9 cellular contexts compared by ENCODE assay signal in the genomic region with DNA sequence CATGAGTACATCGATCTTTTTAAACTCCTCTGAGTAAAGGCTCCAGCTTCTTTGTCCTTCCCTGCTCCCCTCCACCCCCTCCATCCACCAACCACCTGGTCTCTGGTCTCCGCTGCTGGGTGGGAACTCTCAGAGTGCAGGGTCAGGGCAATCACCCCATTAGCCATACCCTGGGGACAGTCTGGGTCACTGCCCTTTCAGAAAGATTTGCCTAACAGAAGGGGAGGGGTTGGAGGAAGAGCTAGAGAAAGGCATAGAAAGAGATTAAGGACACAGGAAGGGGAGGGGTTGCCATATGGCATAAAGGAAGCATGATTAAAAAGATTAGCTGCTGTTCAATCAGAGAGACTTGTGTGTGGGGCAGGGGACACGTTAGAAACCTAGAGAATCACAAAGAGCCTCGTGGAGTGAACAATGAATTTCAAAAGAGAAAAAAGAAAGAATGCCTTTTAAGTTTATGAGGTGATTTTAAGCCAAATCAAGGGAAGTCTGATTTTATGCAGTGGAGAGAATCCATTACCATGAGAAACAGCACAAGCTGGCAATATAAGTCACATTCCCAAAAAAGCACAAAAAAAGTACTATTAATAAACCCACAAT.
DNase-seq lines count a peak whose midpoint lies in the region; ATAC-seq, FAIRE-seq and TF ChIP-seq lines count a peak whose summit lies in the region.
"Had no signal": no experiment of that assay in that cellular context is flagged by ENCODE, and none has a peak within 500 bp of the region (broad histone marks: within the 10 kb centered on the region; RNA-seq: fewer than 3 reads in every experiment).

No MANE protein-coding gene starts in this region.

- no peak for TF ChIP-seq RAD21 in HepG2 (CRISPR knock-in tag; IDR thresholded peaks at IDR 0.05)

- H4K20me1 ChIP-seq in GM23338 (replicated peaks; ENCODE audit: insufficient read depth) (no peaks in the 10 kb centered on the region), Loucy (ENCODE audit: insufficient read depth, low read length, poor library complexity, severe bottlenecking) (no peaks in the 10 kb centered on the region), HepG2 (ENCODE audit: insufficient read depth, low read length) (no peaks in the 10 kb centered on the region)

- no peaks in the 10 kb centered on the region for H3K36me3 Mint-ChIP-seq in GM23338 (ENCODE audit: low read depth)

- no peaks in the 10 kb centered on the region for H3K79me2 ChIP-seq in GM23338 (replicated peaks; ENCODE audit: insufficient read depth)
- H3K79me2 ChIP-seq in Loucy (ENCODE audit: insufficient read depth, low read length) = no peaks in the 10 kb centered on the region
- H3K79me2 ChIP-seq in HepG2 (ENCODE audit: insufficient read depth, low read length) = no peaks in the 10 kb centered on the region

- no peaks in the 10 kb centered on the region for H3K9me3 ChIP-seq in Loucy (ENCODE audit: insufficient read depth, low read depth, low read length)
- H3K9me3 ChIP-seq in HepG2 (ENCODE audit: low read length) = no peaks in the 10 kb centered on the region
- no peaks in the 10 kb centered on the region for H3K9me3 ChIP-seq in psoas muscle
- H3K9me3 ChIP-seq: esophagus muscularis mucosa had no signal

- H3K27me3 ChIP-seq in GM23338 (ENCODE audit: insufficient read depth) (no peaks in the 10 kb centered on the region), Loucy (ENCODE audit: insufficient read depth, low read length, poor library complexity, severe bottlenecking) (no peaks in the 10 kb centered on the region), HepG2 (ENCODE audit: control insufficient read depth in 1 of 2, insufficient read depth in 2 of 2, low read length in 2 of 2) (no peaks in the 10 kb centered on the region), psoas muscle (ENCODE audit: insufficient read depth in 3 of 3, low read length in 2 of 3) (peaks cover 0 to 4% (median 0%) of the 10 kb centered on the region in 3 donors)

- 8% methylated on average over 3 of the region's 4 CpGs for WGBS in HepG2 (ENCODE audit: low lambda C conversion rate)
- WGBS in psoas muscle, 3 donors = 31 to 48% (median 43%) methylated on average over 4 of the region's 4 CpGs

- H3K9ac ChIP-seq in Loucy (ENCODE audit: low read depth, low read length, poor library complexity, severe bottlenecking) (peak overlapping the region; percentile 72), HepG2 (ENCODE audit: insufficient read depth, low read depth, low read length) (0 out of 2 replicates have a peak overlapping the region, but pooled peaks have one; percentile 22)

- BruUV-seq in HepG2 (replicated peaks; lab: Mats Ljungman, UMichigan) = no TSS peak

- H2AFZ ChIP-seq in GM23338 = peak overlapping the region; percentile 73
- H2AFZ ChIP-seq in Loucy (ENCODE audit: low read length) = peak overlapping the region; percentile 59
- no peak overlapping the region for H2AFZ ChIP-seq in HepG2 (ENCODE audit: low read length)

- CTCF ChIA-PET in HepG2 (lab: Yijun Ruan, JAX; ENCODE audit: low intra/inter-chr PET ratio, low total read pairs) = no interaction called here

- H3F3A ChIP-seq in GM23338 (replicated peaks; ENCODE audit: low read depth) (no peaks in the 10 kb centered on the region), Loucy (ENCODE audit: low read depth) (no peaks in the 10 kb centered on the region)

- peak; percentile 10 for DNase-seq in GM23338 (ENCODE audit: low spot score)
- DNase-seq in HepG2 (ENCODE audit: low spot score) = peak; percentile 66
- DNase-seq in coronary artery (ENCODE audit: low spot score) = no peak
- no peak for DNase-seq in psoas muscle
- DNase-seq in NOMO-1 (lab: John Stamatoyannopoulos, UW; ENCODE audit: unreplicated experiment in 2 of 2) = no peak
- no peak for DNase-seq in AML-193 (lab: John Stamatoyannopoulos, UW)

- no peaks in the 10 kb centered on the region for H3K36me3 ChIP-seq in GM23338 (ENCODE audit: insufficient read depth)
- H3K36me3 ChIP-seq in Loucy (ENCODE audit: insufficient read depth, low read length) = no peaks in the 10 kb centered on the region
- H3K36me3 ChIP-seq in HepG2 (replicated peaks in 1 of 2; ENCODE audit: control insufficient read depth in 1 of 2, insufficient read depth in 2 of 2, low read length in 2 of 2) = no peaks in the 10 kb centered on the region
- no peaks in the 10 kb centered on the region for H3K36me3 ChIP-seq in psoas muscle (ENCODE audit: insufficient read depth in 1 of 2, low read depth in 1 of 2)
- H3K36me3 ChIP-seq: esophagus muscularis mucosa had no signal

- peak overlapping the region; percentile 27; the same call in 1 of the 2 replicates for H3K4me2 ChIP-seq in GM23338
- H3K4me2 ChIP-seq in Loucy (ENCODE audit: low read depth, low read length, poor library complexity, severe bottlenecking) = peak overlapping the region; percentile 72
- peak overlapping the region; percentile 36; the same call in 1 of the 2 replicates for H3K4me2 ChIP-seq in HepG2 (ENCODE audit: low read depth, low read length)

- no peak overlapping the region for H3K27ac ChIP-seq in GM23338 (ENCODE audit: low read depth)
- H3K27ac ChIP-seq in HepG2 (ENCODE audit: extremely low read length, insufficient read depth, low read length) = peak overlapping the region; percentile 62
- H3K27ac ChIP-seq in coronary artery = no peak overlapping the region
- H3K27ac ChIP-seq in psoas muscle = no peak overlapping the region
- H3K27ac ChIP-seq: esophagus muscularis mucosa had no signal

- FAIRE-seq in HepG2 (lab: Jason Lieb, UNC) = peak; percentile 97

- no peak overlapping the region for H3K4me3 ChIP-seq in GM23338
- peak overlapping the region; percentile 62 for H3K4me3 ChIP-seq in Loucy (ENCODE audit: low read length, poor library complexity, severe bottlenecking)
- no peak overlapping the region for H3K4me3 ChIP-seq in HepG2 (replicated peaks in 1 of 3; ENCODE audit: insufficient read depth in 1 of 3, low read depth in 2 of 3, low read length in 3 of 3)
- no peak overlapping the region for H3K4me3 ChIP-seq in coronary artery
- H3K4me3 ChIP-seq in psoas muscle = no peak overlapping the region
- H3K4me3 ChIP-seq: esophagus muscularis mucosa had no signal

- in situ Hi-C loops in HepG2 (cut with HindIII; ENCODE audit: extremely low pct_ligation_motif_present, low pct_unique_long_range_greater_than_20kb) = no loop called here

- TF ChIP-seq EP300 in HepG2 (IDR thresholded peaks at IDR 0.05; ENCODE audit: low read depth in 2 of 2, low read length in 2 of 2) (peak in 1 of 2 experiments; percentile 75; a peak in 1 of 4 replicates), HepG2 (CRISPR knock-in tag; IDR thresholded peaks at IDR 0.05; ENCODE audit: borderline replicate concordance) (no peak)

- no peaks in the 10 kb centered on the region for H3K9me3 Mint-ChIP-seq in GM23338

- H3K9me2 ChIP-seq in GM23338 (ENCODE audit: insufficient read depth) (no peaks in the 10 kb centered on the region), Loucy (replicated peaks; ENCODE audit: low read depth, low read length) (no peaks in the 10 kb centered on the region)

- intact Hi-C loops in HepG2 (cut with micrococcal nuclease; ENCODE audit: unreplicated experiment) (no loop called here), psoas muscle (cut with DNase I) (no loop called here)

- no peak overlapping the region for H3K4me3 Mint-ChIP-seq in GM23338

- no peak for TF ChIP-seq CTCF in GM23338 (conservative IDR thresholded peaks at IDR 0.05; ENCODE audit: low read depth in 2 of 2)
- TF ChIP-seq CTCF in Loucy (conservative IDR thresholded peaks at IDR 0.05; ENCODE audit: low read length) = no peak
- no peak for TF ChIP-seq CTCF in HepG2 (CRISPR knock-in tag; IDR thresholded peaks at IDR 0.05)
- TF ChIP-seq CTCF in coronary artery (IDR thresholded peaks at IDR 0.05) = no peak
- no peak for TF ChIP-seq CTCF in psoas muscle (IDR thresholded peaks at IDR 0.05)

- H3K27ac Mint-ChIP-seq in GM23338 = peak overlapping the region; percentile 20; the same call in 1 of the 2 replicates

- no peak for TF ChIP-seq POLR2A in HepG2 (IDR thresholded peaks at IDR 0.05; ENCODE audit: insufficient read depth in 1 of 2, low read depth in 2 of 2, low read length in 2 of 2)

- peak; percentile 40 for ATAC-seq in GM18508 (IDR thresholded peaks at IDR 0.05; ENCODE audit: insufficient read depth, unreplicated experiment)
- peak; percentile 49 for ATAC-seq in GM23338
- peak; percentile 95 for ATAC-seq in HepG2
- ATAC-seq in psoas muscle = no peak

- POLR2A ChIA-PET in HepG2 (lab: Yijun Ruan, JAX) = interaction anchor here (1.0 to 1.5 kb wide), 5 partner anchors 17 to 128 kb away, joined by 3 to 11 read pairs (median 3); no protein-coding TSS in a partner anchor

- peaks cover 23% of the 10 kb centered on the region for H3K4me1 Mint-ChIP-seq in GM23338

- peaks cover 13% of the 10 kb centered on the region for H3K4me1 ChIP-seq in GM23338 (ENCODE audit: insufficient read depth)
- peaks cover 26% of the 10 kb centered on the region for H3K4me1 ChIP-seq in Loucy (ENCODE audit: insufficient read depth, low read length, poor library complexity, severe bottlenecking)
- H3K4me1 ChIP-seq in HepG2 (ENCODE audit: insufficient read depth, low read length) = peaks cover 89% of the 10 kb centered on the region
- H3K4me1 ChIP-seq in psoas muscle = no peaks in the 10 kb centered on the region
- H3K4me1 ChIP-seq: esophagus muscularis mucosa had no signal

- H3K27me3 Mint-ChIP-seq in GM23338 (ENCODE audit: insufficient read depth, low read depth, poor library complexity) = peaks cover 6% of the 10 kb centered on the region

TF ChIP-seq in HepG2, 621 proteins besides CTCF, POLR2A, EP300 and RAD21 (continues in another document):
- TF ChIP-seq ZNF20 (CRISPR knock-in tag; IDR thresholded peaks at IDR 0.05) (no peak), MEF2D (CRISPR knock-in tag; IDR thresholded peaks at IDR 0.05) (0 out of 2 replicates have a peak, but pooled peaks have one; percentile 42), THRA (CRISPR knock-in tag; IDR thresholded peaks at IDR 0.05; ENCODE audit: borderline replicate concordance) (peak; percentile 72; the same call in 1 of the 2 replicates)

Comparison
In these comparisons a context has a peak if more than half of its experiments do, and no peak if none do; other contexts are left out.
1. ATAC-seq: peak in GM18508 (single experiment), GM23338 (single experiment) and HepG2 (single experiment); none in psoas muscle (0 of 4).
2. DNase-seq: peak in GM23338 (single experiment) and HepG2 (single experiment); none in coronary artery (single experiment), psoas muscle (0 of 2), NOMO-1 (0 of 2) and AML-193 (0 of 2).
3. Peak in every context shown above with its lines, with median percentiles within 50 percentile points of each other: H3K4me2 ChIP-seq.